8 cellular contexts compared by ENCODE assay signal in genomic region chr1:101428562-101428961, GRCh38.
"Had no signal": no experiment of that assay in that cellular context is flagged by ENCODE, and none has a peak within 500 bp of the region (broad histone marks: within the 10 kb centered on the region; RNA-seq: fewer than 3 reads in every experiment).

No MANE protein-coding gene starts in this region.

- H3K4me3 ChIP-seq: GM23338 had no signal

- H3K4me3 Mint-ChIP-seq: GM23338, H9 had no signal

- H2AFZ ChIP-seq: GM23338 had no signal

- H3K4me2 ChIP-seq: GM23338 had no signal

- ATAC-seq: GM23338 had no signal

- DNase-seq: H9, HCEC 1CT, IMR-90, KBM-7 had no signal

- H3K27ac Mint-ChIP-seq: GM23338, H9 had no signal

- FAIRE-seq: H1, H54, HTR-8/SVneo had no signal

- H3K4me1 Mint-ChIP-seq: GM23338, H9 had no signal
